ENCODE assay signal across 8 cellular contexts in the genomic region with DNA sequence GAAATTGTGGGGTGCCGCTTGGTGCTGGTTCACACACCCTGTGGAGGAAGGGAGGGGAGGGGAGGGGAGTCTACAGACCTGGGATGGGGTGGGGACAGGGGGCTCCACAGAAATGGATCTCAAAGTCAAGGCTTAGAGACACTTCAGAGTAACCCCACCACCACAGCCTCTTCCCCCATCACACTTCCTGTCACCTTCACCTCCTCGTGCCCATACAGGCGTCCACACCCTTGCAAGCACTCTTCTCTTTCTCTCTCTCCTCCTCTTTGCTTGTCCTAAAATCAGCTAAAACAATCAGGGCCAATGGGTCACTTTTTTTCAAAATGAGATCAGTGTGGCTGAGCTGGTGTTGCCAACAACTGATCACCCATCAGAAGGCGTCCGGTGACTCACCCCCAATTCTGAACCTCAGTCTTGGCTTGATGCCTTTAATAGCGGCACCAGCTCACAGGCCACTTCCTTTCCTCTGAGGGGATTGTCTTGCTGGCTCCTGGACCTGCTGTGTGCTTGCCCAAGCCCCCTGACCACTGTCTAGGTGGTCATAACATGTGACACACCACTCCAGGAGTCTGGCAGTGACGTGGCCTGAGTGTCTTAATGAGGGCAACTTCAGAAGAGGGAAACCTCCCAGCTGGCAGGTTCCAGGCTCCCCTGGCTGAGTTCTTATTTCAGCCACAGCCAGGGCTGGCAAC. TPM values are rescaled to one million over a fixed set of nuclear protein-coding genes. Genes with fewer than 3 reads are reported as not detected.
DNase-seq lines count a peak whose midpoint lies in the region; ATAC-seq and TF ChIP-seq lines count a peak whose summit lies in the region.

No MANE protein-coding gene starts in this region.

- TF ChIP-seq CTCF in BE2C (IDR thresholded peaks at IDR 0.05; ENCODE audit: low read depth, low read length): no peak

- intact Hi-C loops in activated naive CD4-positive, alpha-beta T cell treated with anti-CD3 and anti-CD28 coated beads for 36 hours (cut with micrococcal nuclease): no loop called here

- no peaks in the 10 kb centered on the region for H3K4me1 ChIP-seq in BE2C

- H3K27ac Mint-ChIP-seq in activated naive CD4-positive, alpha-beta T cell treated with anti-CD3 and anti-CD28 coated beads for 36 hours: no peak overlapping the region

- no peak overlapping the region for H3K4me3 Mint-ChIP-seq in activated naive CD4-positive, alpha-beta T cell treated with anti-CD3 and anti-CD28 coated beads for 36 hours

- peaks cover 42% of the 10 kb centered on the region for H3K27me3 ChIP-seq in BE2C

- no peaks in the 10 kb centered on the region for H3K9me3 ChIP-seq in BE2C

- CTCF ChIA-PET in activated naive CD4-positive, alpha-beta T cell treated with anti-CD3 and anti-CD28 coated beads for 36 hours (lab: Charles Lee): interaction anchor here (1.0 to 1.2 kb wide), 3 partner anchors 11 to 29 kb away, joined by 3 to 4 read pairs (median 3); partner anchors contain the start of gene FBXO6

- peak; percentile 82 to 91 for ATAC-seq in activated CD4-positive, CD25-positive, alpha-beta regulatory T cell treated with anti-CD3 and anti-CD28 coated beads, Interleukin-2, amount 50 U/mL, for 24 hours
- no peak for ATAC-seq in HG03159 (IDR thresholded peaks at IDR 0.05; ENCODE audit: unreplicated experiment)

- H3K27me3 Mint-ChIP-seq in activated naive CD4-positive, alpha-beta T cell treated with anti-CD3 and anti-CD28 coated beads for 36 hours (ENCODE audit: low read depth): peaks cover 31% of the 10 kb centered on the region

- H3K36me3 Mint-ChIP-seq in activated naive CD4-positive, alpha-beta T cell treated with anti-CD3 and anti-CD28 coated beads for 36 hours (ENCODE audit: low read depth): no peaks in the 10 kb centered on the region

- DNase-seq in activated naive CD4-positive, alpha-beta T cell treated with anti-CD3 and anti-CD28 coated beads for 36 hours: peak; percentile 54
- DNase-seq in activated naive CD4-positive, alpha-beta T cell (lab: John Stamatoyannopoulos, UW): no peak
- DNase-seq in epithelial cell of prostate (ENCODE audit: low read depth, low spot score) (peak; percentile 40), renal cortical epithelial cell (ENCODE audit: low read depth) (peak; percentile 84), BE2C (no peak), hippocampal formation (lab: John Stamatoyannopoulos, UW) (no peak)

- peaks cover 20% of the 10 kb centered on the region for H3K4me1 Mint-ChIP-seq in activated naive CD4-positive, alpha-beta T cell treated with anti-CD3 and anti-CD28 coated beads for 36 hours (ENCODE audit: low read depth)

- H3K36me3 ChIP-seq in BE2C: no peaks in the 10 kb centered on the region

- no peaks in the 10 kb centered on the region for H3K9me3 Mint-ChIP-seq in activated naive CD4-positive, alpha-beta T cell treated with anti-CD3 and anti-CD28 coated beads for 36 hours

- H3K27ac ChIP-seq in epithelial cell of prostate: no peak overlapping the region

- H3K4me3 ChIP-seq in BE2C (ENCODE audit: low read depth, low read length): no peak overlapping the region

RNA-seq across cellular contexts. Expression of gene DRAXIN, which starts 1.5 kb away (rescaled TPM):
- under 1 TPM; 0.26 to 0.30 TPM for total RNA-seq in activated naive CD4-positive, alpha-beta T cell treated with anti-CD3 and anti-CD28 coated beads for 36 hours
- total RNA-seq in renal cortical epithelial cell: under 0.01 and 0.05 TPM in 2 replicates
- 0.09 TPM for polyA plus RNA-seq in BE2C (2012; ENCODE audit: insufficient read depth, insufficient read length, low read depth)

RNA-seq across cellular contexts. Expression of gene MAD2L2, which starts 12.1 kb away (rescaled TPM):
- total RNA-seq in activated naive CD4-positive, alpha-beta T cell treated with anti-CD3 and anti-CD28 coated beads for 36 hours: 10 to 100 TPM; 86.7 to 88.3 TPM
- 28.5 and 30.9 TPM in 2 replicates for total RNA-seq in renal cortical epithelial cell
- polyA plus RNA-seq in BE2C (2012; ENCODE audit: insufficient read depth, insufficient read length, low read depth): 84.5 TPM

RNA-seq across cellular contexts. Expression of gene FBXO6, which starts 29.0 kb away (rescaled TPM):
- 10 to 100 TPM; 20.0 to 20.6 TPM for total RNA-seq in activated naive CD4-positive, alpha-beta T cell treated with anti-CD3 and anti-CD28 coated beads for 36 hours
- total RNA-seq in renal cortical epithelial cell: 4.7 and 6.7 TPM in 2 replicates
- 2.1 TPM for polyA plus RNA-seq in BE2C (2012; ENCODE audit: insufficient read depth, insufficient read length, low read depth)

RNA-seq across cellular contexts. Expression of gene FBXO44, which starts 38.4 kb away (rescaled TPM):
- total RNA-seq in activated naive CD4-positive, alpha-beta T cell treated with anti-CD3 and anti-CD28 coated beads for 36 hours: 10 to 100 TPM; 21.6 to 23.6 TPM
- 8.2 and 21.7 TPM in 2 replicates for total RNA-seq in renal cortical epithelial cell
- polyA plus RNA-seq in BE2C (2012; ENCODE audit: insufficient read depth, insufficient read length, low read depth): 30.0 TPM

RNA-seq across cellular contexts. Expression of gene FBXO2, which starts 38.8 kb away (rescaled TPM):
- 1 to 10 TPM in 1 of 2 experiments, under 1 TPM in 1; 0.77 to 1.1 TPM for total RNA-seq in activated naive CD4-positive, alpha-beta T cell treated with anti-CD3 and anti-CD28 coated beads for 36 hours
- 11.1 and 17.2 TPM in 2 replicates for total RNA-seq in renal cortical epithelial cell
- polyA plus RNA-seq in BE2C (2012; ENCODE audit: insufficient read depth, insufficient read length, low read depth): 0.74 TPM

Comparison
In these comparisons a context has a peak if more than half of its experiments do, and no peak if none do; other contexts are left out.
1. DNase-seq: peak in activated naive CD4-positive, alpha-beta T cell treated with anti-CD3 and anti-CD28 coated beads for 36 hours (single experiment), epithelial cell of prostate (single experiment) and renal cortical epithelial cell (single experiment); none in activated naive CD4-positive, alpha-beta T cell (0 of 4), BE2C (single experiment) and hippocampal formation (0 of 2).